Comparison of ENCODE assay signal across 9 cellular contexts in genomic region chr7:105298439-105298894, GRCh38.
DNase-seq lines count a peak whose midpoint lies in the region; ATAC-seq and TF ChIP-seq lines count a peak whose summit lies in the region.
"Had no signal": no experiment of that assay in that cellular context is flagged by ENCODE, and none has a peak within 500 bp of the region (broad histone marks: within the 10 kb centered on the region; RNA-seq: fewer than 3 reads in every experiment).

No MANE protein-coding gene starts in this region.

- peak overlapping the region; percentile 23 for H3K4me3 Mint-ChIP-seq in activated naive CD8-positive, alpha-beta T cell treated with anti-CD3 and anti-CD28 coated beads for 36 hours

- H3K4me1 ChIP-seq in foreskin keratinocyte: peaks cover under 1% of the 10 kb centered on the region

- H3K4me1 Mint-ChIP-seq in activated naive CD8-positive, alpha-beta T cell treated with anti-CD3 and anti-CD28 coated beads for 36 hours: peaks cover 46% of the 10 kb centered on the region

- TF ChIP-seq CTCF in GM20000 (IDR thresholded peaks at IDR 0.05; ENCODE audit: extremely low read depth, missing control alignments): no peak
- no peak for TF ChIP-seq CTCF in foreskin keratinocyte (conservative IDR thresholded peaks at IDR 0.05)

- no peak overlapping the region for H3K27ac ChIP-seq in foreskin keratinocyte

- H3K9me3 Mint-ChIP-seq in activated naive CD8-positive, alpha-beta T cell treated with anti-CD3 and anti-CD28 coated beads for 36 hours: peaks cover 6% of the 10 kb centered on the region

- H3K36me3 Mint-ChIP-seq in activated naive CD8-positive, alpha-beta T cell treated with anti-CD3 and anti-CD28 coated beads for 36 hours: peaks cover 29% of the 10 kb centered on the region

- H3K27ac Mint-ChIP-seq in activated naive CD8-positive, alpha-beta T cell treated with anti-CD3 and anti-CD28 coated beads for 36 hours: peak overlapping the region; percentile 78

- ATAC-seq in GM18498 (IDR thresholded peaks at IDR 0.05; ENCODE audit: unreplicated experiment) (peak; percentile 94), HG03139 (IDR thresholded peaks at IDR 0.05; ENCODE audit: unreplicated experiment) (peak; percentile 85), foreskin keratinocyte (no peak)

- H3K27me3 Mint-ChIP-seq in activated naive CD8-positive, alpha-beta T cell treated with anti-CD3 and anti-CD28 coated beads for 36 hours: no peaks in the 10 kb centered on the region

- H3K27me3 ChIP-seq in foreskin keratinocyte: no peaks in the 10 kb centered on the region

- DNase-seq in GM20000 (ENCODE audit: low spot score) (peak; percentile 75), globus pallidus (ENCODE audit: low spot score) (no peak), NCI-H187 (lab: John Stamatoyannopoulos, UW) (no peak), NCI-H345 (lab: John Stamatoyannopoulos, UW) (no peak), foreskin keratinocyte (no peak)
- DNase-seq in activated naive CD8-positive, alpha-beta T cell treated with anti-CD3 and anti-CD28 coated beads for 36 hours: no peak
- DNase-seq: NCI-H1930 had no signal
